In genomic region chr15:67520976-67521769, GRCh38 we compare ENCODE assay signal across 1 cellular context.
A peak's percentile ranks its signal among the peaks of the same experiment; 100 is the strongest.
TF ChIP-seq lines count a peak whose summit lies in the region.

C15orf61 (plus strand) TSS chr15:67521131; CDS start chr15:67521249, 118 bp downstream.

TF ChIP-seq in HepG2, 621 proteins besides CTCF, POLR2A, EP300 and RAD21 (continued from another document and continues in another):
- 0 out of 2 replicates have a peak, but pooled peaks have one; percentile 40 for TF ChIP-seq REXO4 (CRISPR knock-in tag; IDR thresholded peaks at IDR 0.05; ENCODE audit: borderline replicate concordance)
- TF ChIP-seq TRAFD1 (CRISPR knock-in tag; IDR thresholded peaks at IDR 0.05; ENCODE audit: borderline replicate concordance) = no peak
- TF ChIP-seq MLLT10 (CRISPR knock-in tag; IDR thresholded peaks at IDR 0.05) = no peak
- peak; percentile 84 for TF ChIP-seq TFDP2 (CRISPR knock-in tag; IDR thresholded peaks at IDR 0.05)
- TF ChIP-seq ZNF644 (CRISPR knock-in tag; IDR thresholded peaks at IDR 0.05; ENCODE audit: low read depth) = no peak
- no peak for TF ChIP-seq NR3C1 (CRISPR knock-in tag; IDR thresholded peaks at IDR 0.05)
- peak; percentile 85; the same call in 1 of the 2 replicates for TF ChIP-seq BRCA1 (CRISPR knock-in tag; IDR thresholded peaks at IDR 0.05)
- no peak for TF ChIP-seq JARID2 (CRISPR knock-in tag; IDR thresholded peaks at IDR 0.05; ENCODE audit: insufficient replicate concordance)
- TF ChIP-seq NKX3-1 (CRISPR knock-in tag; IDR thresholded peaks at IDR 0.05) = no peak; the same call in 1 of the 2 replicates
- TF ChIP-seq ZC3H4 (CRISPR knock-in tag; IDR thresholded peaks at IDR 0.05; ENCODE audit: borderline replicate concordance) = peak; percentile 1; the same call in 1 of the 2 replicates
- no peak for TF ChIP-seq ZNF18 (CRISPR knock-in tag; IDR thresholded peaks at IDR 0.05; ENCODE audit: insufficient replicate concordance)
- TF ChIP-seq HNF1B (CRISPR knock-in tag; IDR thresholded peaks at IDR 0.05) = no peak
- peak; percentile 56; the same call in 1 of the 2 replicates for TF ChIP-seq ZFP82 (CRISPR knock-in tag; IDR thresholded peaks at IDR 0.05; ENCODE audit: borderline replicate concordance)
- TF ChIP-seq ZNF414 (CRISPR knock-in tag; IDR thresholded peaks at IDR 0.05) = peak; percentile 65; the same call in 1 of the 2 replicates
- no peak for TF ChIP-seq ZNF207 (IDR thresholded peaks at IDR 0.05; ENCODE audit: borderline replicate concordance)
- 0 out of 2 replicates have a peak, but pooled peaks have one; percentile 44 for TF ChIP-seq ZNF354B (CRISPR knock-in tag; IDR thresholded peaks at IDR 0.05)
- peak; percentile 51 for TF ChIP-seq IRF9 (CRISPR knock-in tag; IDR thresholded peaks at IDR 0.05; ENCODE audit: borderline replicate concordance)
- TF ChIP-seq IKZF4 (CRISPR knock-in tag; IDR thresholded peaks at IDR 0.05; ENCODE audit: borderline replicate concordance, low read depth, not compliant biosample characterization) = no peak
- no peak for TF ChIP-seq ZNF549 (CRISPR knock-in tag; IDR thresholded peaks at IDR 0.05)
- TF ChIP-seq ZNF460 (CRISPR knock-in tag; IDR thresholded peaks at IDR 0.05; ENCODE audit: borderline replicate concordance) = no peak; the same call in 1 of the 2 replicates
- TF ChIP-seq SIN3B (IDR thresholded peaks at IDR 0.05; ENCODE audit: low read length) = no peak
- peak; percentile 85; the same call in 1 of the 2 replicates for TF ChIP-seq ZNF761 (CRISPR knock-in tag; conservative IDR thresholded peaks at IDR 0.05)
- TF ChIP-seq ZXDC (CRISPR knock-in tag; IDR thresholded peaks at IDR 0.05) = no peak; the same call in 1 of the 2 replicates
- no peak for TF ChIP-seq ZBED4 (CRISPR knock-in tag; IDR thresholded peaks at IDR 0.05; ENCODE audit: borderline replicate concordance)
- no peak for TF ChIP-seq MZF1 (CRISPR knock-in tag; IDR thresholded peaks at IDR 0.05; ENCODE audit: borderline replicate concordance)
- peak; percentile 99 for TF ChIP-seq ZFY (CRISPR knock-in tag; IDR thresholded peaks at IDR 0.05)
- peak; percentile 39; the same call in 1 of the 2 replicates for TF ChIP-seq STAT6 (CRISPR knock-in tag; IDR thresholded peaks at IDR 0.05; ENCODE audit: borderline replicate concordance)
- TF ChIP-seq CENPT (CRISPR knock-in tag; IDR thresholded peaks at IDR 0.05; ENCODE audit: low read depth) = no peak; the same call in 1 of the 2 replicates
- TF ChIP-seq HHEX (CRISPR knock-in tag; IDR thresholded peaks at IDR 0.05) = no peak
- peak; percentile 95 for TF ChIP-seq MAX (IDR thresholded peaks at IDR 0.05)
- TF ChIP-seq MAFK (conservative IDR thresholded peaks at IDR 0.05 in 1 of 2, IDR thresholded peaks at IDR 0.05 in 1 of 2; ENCODE audit: low read length in 2 of 2) = peak; percentile 51 to 70; a peak in 3 of 4 replicates
- no peak for TF ChIP-seq ZNF496 (CRISPR knock-in tag; IDR thresholded peaks at IDR 0.05; ENCODE audit: insufficient replicate concordance)
- TF ChIP-seq MAZ (IDR thresholded peaks at IDR 0.05; ENCODE audit: borderline replicate concordance, low read depth, low read length) = peak; percentile 83
- TF ChIP-seq MAZ (CRISPR knock-in tag; IDR thresholded peaks at IDR 0.05; ENCODE audit: low read depth) = peak; percentile 77
- no peak for TF ChIP-seq ELF4 (CRISPR knock-in tag; IDR thresholded peaks at IDR 0.05; ENCODE audit: borderline replicate concordance)
- peak; percentile 93 for TF ChIP-seq ZBTB8A (CRISPR knock-in tag; IDR thresholded peaks at IDR 0.05; ENCODE audit: borderline replicate concordance, low read depth)
- TF ChIP-seq ZNF263 (CRISPR knock-in tag; IDR thresholded peaks at IDR 0.05) = peak; percentile 57; the same call in 1 of the 2 replicates
- peak; percentile 71; the same call in 1 of the 2 replicates for TF ChIP-seq ZNF362 (CRISPR knock-in tag; IDR thresholded peaks at IDR 0.05; ENCODE audit: borderline replicate concordance)
- TF ChIP-seq THAP11 (CRISPR knock-in tag; IDR thresholded peaks at IDR 0.05) = peak; percentile 43; the same call in 1 of the 2 replicates
- TF ChIP-seq ZNF773 (CRISPR knock-in tag; IDR thresholded peaks at IDR 0.05; ENCODE audit: borderline replicate concordance) = 0 out of 2 replicates have a peak, but pooled peaks have one; percentile 78
